ENCODE assay signal across 1 cellular context in genomic region chr2:47309952-47310800, GRCh38.
TF ChIP-seq lines count a peak whose summit lies in the region.

No MANE protein-coding gene starts in this region.

TF ChIP-seq in HEK293, 187 proteins besides CTCF, POLR2A, EP300 and RAD21 (continued from another document and continues in another):
- TF ChIP-seq TSHZ1 (tag by site-specific recombination; IDR thresholded peaks at IDR 0.05; ENCODE audit: borderline replicate concordance), result no peak
- no peak for TF ChIP-seq ZNF184 (tag by site-specific recombination; IDR thresholded peaks at IDR 0.05)
- TF ChIP-seq ZNF398 (tag by site-specific recombination; IDR thresholded peaks at IDR 0.05), result no peak
- TF ChIP-seq GLI2 (tag by site-specific recombination; IDR thresholded peaks at IDR 0.05; ENCODE audit: borderline replicate concordance, low read depth), result no peak
- peak; percentile 13; the same call in 1 of the 2 replicates for TF ChIP-seq OSR2 (tag by site-specific recombination; IDR thresholded peaks at IDR 0.05)
- no peak for TF ChIP-seq ZNF280D (tag by site-specific recombination; IDR thresholded peaks at IDR 0.05)
- TF ChIP-seq KLF1 (tag by site-specific recombination; IDR thresholded peaks at IDR 0.05), result peak; percentile 91
- TF ChIP-seq ZNF837 (tag by site-specific recombination; IDR thresholded peaks at IDR 0.05), result no peak
- no peak for TF ChIP-seq ZEB2 (tag by site-specific recombination; IDR thresholded peaks at IDR 0.05)
- TF ChIP-seq ZNF692 (tag by site-specific recombination; IDR thresholded peaks at IDR 0.05), result no peak
- TF ChIP-seq ELK4 (IDR thresholded peaks at IDR 0.05; ENCODE audit: borderline replicate concordance, low read depth, low read length), result no peak
- TF ChIP-seq ZNF2 (tag by site-specific recombination; IDR thresholded peaks at IDR 0.05), result no peak
- TF ChIP-seq ZXDB (tag by site-specific recombination; IDR thresholded peaks at IDR 0.05), result no peak
- no peak for TF ChIP-seq ZBTB26 (tag by site-specific recombination; optimal IDR thresholded peaks at IDR 0.05)
- no peak for TF ChIP-seq REST (tag by site-specific recombination; IDR thresholded peaks at IDR 0.05)
- TF ChIP-seq KLF8 (tag by site-specific recombination; IDR thresholded peaks at IDR 0.05), result no peak
- TF ChIP-seq SCRT1 (tag by site-specific recombination; IDR thresholded peaks at IDR 0.05; ENCODE audit: borderline replicate concordance), result peak; percentile 42; the same call in 1 of the 2 replicates
- no peak for TF ChIP-seq ZNF600 (tag by site-specific recombination; IDR thresholded peaks at IDR 0.05)
- TF ChIP-seq ZNF645 (tag by site-specific recombination; IDR thresholded peaks at IDR 0.05), result no peak
- TF ChIP-seq PATZ1 (tag by site-specific recombination; IDR thresholded peaks at IDR 0.05), result no peak
- no peak for TF ChIP-seq ZNF654 (tag by site-specific recombination; IDR thresholded peaks at IDR 0.05; ENCODE audit: low read depth)
- no peak for TF ChIP-seq PRDM1 (tag by site-specific recombination; IDR thresholded peaks at IDR 0.05)
- no peak for TF ChIP-seq ZNF10 (tag by site-specific recombination; IDR thresholded peaks at IDR 0.05)
- no peak for TF ChIP-seq ZNF169 (tag by site-specific recombination; IDR thresholded peaks at IDR 0.05)
- no peak for TF ChIP-seq ZNF704 (tag by site-specific recombination; IDR thresholded peaks at IDR 0.05)
- no peak for TF ChIP-seq IKZF3 (tag by site-specific recombination; IDR thresholded peaks at IDR 0.05)
